Comparison of ENCODE assay signal across 26 cellular contexts in the genomic region with DNA sequence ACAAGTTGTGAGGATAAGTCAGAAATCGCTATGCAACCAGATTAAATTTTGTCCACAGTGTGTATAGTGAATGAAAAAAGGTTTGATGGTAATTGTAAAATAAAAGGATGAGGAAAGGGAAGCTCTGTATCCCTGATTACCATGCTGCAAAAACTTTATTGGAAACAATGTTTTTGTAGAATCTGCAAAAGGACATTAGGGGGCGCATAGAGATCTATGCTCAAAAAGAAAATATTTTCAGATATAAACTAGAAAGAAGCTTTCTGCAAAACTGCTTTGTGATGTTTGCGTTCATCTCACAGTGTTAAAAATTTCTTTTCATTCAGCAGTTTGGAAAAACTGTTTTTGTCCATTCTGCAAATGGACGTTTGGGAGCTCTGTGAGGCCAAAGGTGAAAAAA.
"Had no signal": no experiment of that assay in that cellular context is flagged by ENCODE, and none has a peak within 500 bp of the region (broad histone marks: within the 10 kb centered on the region; RNA-seq: fewer than 3 reads in every experiment).

No MANE protein-coding gene starts in this region.

- H3K9me3 ChIP-seq: pancreas, psoas muscle, thoracic aorta, vagina had no signal

- H3K36me3 Mint-ChIP-seq: activated naive CD8-positive, alpha-beta T cell treated with anti-CD3 and anti-CD28 coated beads for 36 hours; type B pancreatic cell had no signal

- FAIRE-seq: islet of Langerhans, pancreas had no signal

- H3K4me1 Mint-ChIP-seq: activated naive CD8-positive, alpha-beta T cell treated with anti-CD3 and anti-CD28 coated beads for 36 hours; central memory CD8-positive, alpha-beta T cell; nephron progenitor cell had no signal

- H3K27me3 Mint-ChIP-seq: activated naive CD8-positive, alpha-beta T cell treated with anti-CD3 and anti-CD28 coated beads for 36 hours; central memory CD8-positive, alpha-beta T cell; type B pancreatic cell had no signal

- DNase-seq: activated CD4-positive, alpha-beta T cell treated with anti-CD3 and anti-CD28 coated beads for 4 hours; activated CD4-positive, alpha-beta T cell treated with anti-CD3 and anti-CD28 coated beads, Interleukin-2, amount 50 U/mL, for 48 hours; activated CD4-positive, CD25-positive, alpha-beta regulatory T cell; activated naive CD4-positive, alpha-beta T cell treated with Interleukin-2 at 50 U/mL for 16 hours; activated naive CD8-positive, alpha-beta T cell treated with anti-CD3 and anti-CD28 coated beads for 36 hours; activated T-cell treated with anti-CD3 and anti-CD28 coated beads, Interleukin-2, amount 50 U/mL, for 48 hours; amniotic stem cell; heart left ventricle; left ventricle myocardium superior; mammary epithelial cell; midbrain; nephron progenitor cell; pancreas; psoas muscle; spleen; stimulated activated CD4-positive, alpha-beta T cell treated with anti-CD3 and anti-CD28 coated beads, Interleukin-4, amount 100 ng/mL, for 1 hour; stimulated activated naive CD4-positive, alpha-beta T cell had no signal

- H3K4me3 ChIP-seq: breast epithelium, coronary artery, heart left ventricle, pancreas, psoas muscle, right atrium auricular region, spleen, thoracic aorta, vagina had no signal

- H3K27ac Mint-ChIP-seq: activated naive CD8-positive, alpha-beta T cell treated with anti-CD3 and anti-CD28 coated beads for 36 hours; nephron progenitor cell; type B pancreatic cell had no signal

- ATAC-seq: heart left ventricle, left ventricle myocardium superior, pancreas, psoas muscle had no signal

- H3K27ac ChIP-seq: breast epithelium, coronary artery, epithelial cell of prostate, heart left ventricle, pancreas, psoas muscle, right atrium auricular region, spleen, thoracic aorta, vagina had no signal

- H3K36me3 ChIP-seq: breast epithelium, heart left ventricle, pancreas, right atrium auricular region, spleen, thoracic aorta, vagina had no signal

- H3K27me3 ChIP-seq: breast epithelium, heart left ventricle, pancreas, right atrium auricular region, spleen, vagina had no signal

- H3K4me3 Mint-ChIP-seq: activated naive CD8-positive, alpha-beta T cell treated with anti-CD3 and anti-CD28 coated beads for 36 hours; central memory CD8-positive, alpha-beta T cell; nephron progenitor cell; type B pancreatic cell had no signal

- H3K4me1 ChIP-seq: breast epithelium, heart left ventricle, pancreas, psoas muscle, right atrium auricular region, spleen, vagina had no signal
